ENCODE assay signal across 9 cellular contexts in the genomic region with DNA sequence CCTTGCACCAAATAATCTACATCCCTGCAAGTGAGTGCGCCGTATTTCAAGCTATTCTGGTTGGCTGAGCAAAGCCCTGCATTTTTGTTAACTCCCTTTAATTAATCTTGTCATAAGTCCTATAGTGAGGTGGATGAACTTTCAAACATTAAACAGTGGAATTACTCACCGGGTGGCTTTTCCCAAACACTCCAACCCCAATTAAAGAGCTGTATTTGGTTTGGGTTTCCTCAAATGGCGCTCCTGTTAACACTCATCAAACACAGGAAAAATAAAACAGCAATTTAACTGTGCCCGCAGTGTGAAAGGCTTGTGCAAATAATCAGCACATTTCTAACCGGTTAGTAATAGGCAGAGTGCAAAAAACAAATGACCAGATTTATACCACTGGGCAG.
A peak's percentile ranks its signal among the peaks of the same experiment; 100 is the strongest.
DNase-seq lines count a peak whose midpoint lies in the region; ATAC-seq and TF ChIP-seq lines count a peak whose summit lies in the region.
"Had no signal": no experiment of that assay in that cellular context is flagged by ENCODE, and none has a peak within 500 bp of the region (broad histone marks: within the 10 kb centered on the region; RNA-seq: fewer than 3 reads in every experiment).

No MANE protein-coding gene starts in this region.

- no peaks in the 10 kb centered on the region for H3F3A ChIP-seq in OCI-LY1 (ENCODE audit: insufficient read depth, low read length)

- peak overlapping the region; percentile 85 for H2AFZ ChIP-seq in OCI-LY1 (ENCODE audit: low read length)

- 53% methylated on average over 6 of the region's 6 CpGs for WGBS in esophagus muscularis mucosa

- intact Hi-C loops in esophagus muscularis mucosa (cut with DNase I) (no loop called here), upper lobe of right lung (cut with DNase I) (no loop called here)

- ATAC-seq in HG02840 (IDR thresholded peaks at IDR 0.05; ENCODE audit: low FRiP score, unreplicated experiment) (no peak), upper lobe of right lung (no peak)

- TF ChIP-seq CTCF in OCI-LY1 (IDR thresholded peaks at IDR 0.05; ENCODE audit: low read length) (no peak), esophagus muscularis mucosa (IDR thresholded peaks at IDR 0.05) (no peak), upper lobe of right lung (IDR thresholded peaks at IDR 0.05) (no peak)

- H3K27me3 ChIP-seq in OCI-LY1 (ENCODE audit: insufficient read depth, low read length): no peaks in the 10 kb centered on the region
- H3K27me3 ChIP-seq in esophagus muscularis mucosa: no peaks in the 10 kb centered on the region
- no peaks in the 10 kb centered on the region for H3K27me3 ChIP-seq in rectal smooth muscle tissue (ENCODE audit: control insufficient read depth, insufficient read depth, low read length)
- H3K27me3 ChIP-seq in upper lobe of right lung: no peaks in the 10 kb centered on the region

- H3K9me2 ChIP-seq in OCI-LY1 (ENCODE audit: low read depth, low read length): no peaks in the 10 kb centered on the region

- no peak for TF ChIP-seq EP300 in esophagus muscularis mucosa (IDR thresholded peaks at IDR 0.05)

- H3K27ac ChIP-seq in OCI-LY1 (ENCODE audit: low read depth, low read length, poor library complexity, severe bottlenecking): peak overlapping the region; percentile 94
- H3K27ac ChIP-seq in esophagus muscularis mucosa (replicated peaks in 1 of 4): peak overlapping the region; percentile 69 to 76 (median 74)
- peak overlapping the region; percentile 69 for H3K27ac ChIP-seq in rectal smooth muscle tissue (ENCODE audit: low read depth, low read length)
- H3K27ac ChIP-seq in upper lobe of right lung: no peak overlapping the region

- peak overlapping the region; percentile 39 for H3K4me3 ChIP-seq in OCI-LY1 (ENCODE audit: low read depth, low read length, poor library complexity, severe bottlenecking)
- no peak overlapping the region for H3K4me3 ChIP-seq in esophagus muscularis mucosa
- no peak overlapping the region for H3K4me3 ChIP-seq in rectal smooth muscle tissue (ENCODE audit: low read length)
- no peak overlapping the region for H3K4me3 ChIP-seq in upper lobe of right lung

- H3K9ac ChIP-seq in OCI-LY1 (ENCODE audit: low read length) (peak overlapping the region; percentile 70), rectal smooth muscle tissue (ENCODE audit: low read length) (no peak overlapping the region)

- peak overlapping the region; percentile 86 for H3K4me2 ChIP-seq in OCI-LY1 (ENCODE audit: low read length)

- no peaks in the 10 kb centered on the region for H4K20me1 ChIP-seq in OCI-LY1 (ENCODE audit: insufficient read depth, low read length)

- H3K79me2 ChIP-seq in OCI-LY1 (ENCODE audit: insufficient read depth, low read length): no peaks in the 10 kb centered on the region

- no peak for TF ChIP-seq POLR2A in esophagus muscularis mucosa (IDR thresholded peaks at IDR 0.05; ENCODE audit: low read depth)

- DNase-seq in HCEC 1CT (peak; percentile 33), esophagus muscularis mucosa (ENCODE audit: extremely low spot score) (no peak), DMS 273 (lab: John Stamatoyannopoulos, UW; ENCODE audit: unreplicated experiment) (no peak), upper lobe of right lung (no peak), iPS-NIHi11 (ENCODE audit: low spot score) (no peak)
- DNase-seq: activated CD4-positive, alpha-beta T cell treated with anti-CD3 and anti-CD28 coated beads for 4 hours had no signal

- H3K36me3 ChIP-seq in OCI-LY1 (ENCODE audit: insufficient read depth, low read length) (no peaks in the 10 kb centered on the region), esophagus muscularis mucosa (no peaks in the 10 kb centered on the region), rectal smooth muscle tissue (ENCODE audit: control insufficient read depth, insufficient read depth, low read length) (no peaks in the 10 kb centered on the region), upper lobe of right lung (no peaks in the 10 kb centered on the region)

- H3K4me1 ChIP-seq in OCI-LY1 (ENCODE audit: insufficient read depth, low read length, severe bottlenecking) (peaks cover 57% of the 10 kb centered on the region), esophagus muscularis mucosa (peaks cover 21 to 65% (median 63%) of the 10 kb centered on the region in 4 donors), rectal smooth muscle tissue (ENCODE audit: control insufficient read depth, insufficient read depth, low read length) (peaks cover 42% of the 10 kb centered on the region), upper lobe of right lung (peaks cover 39% of the 10 kb centered on the region)

- H3K9me3 ChIP-seq in OCI-LY1 (ENCODE audit: low read length) (peaks cover 12% of the 10 kb centered on the region; the same call in 1 of the 2 replicates), esophagus muscularis mucosa (peaks cover 0 to 4% (median 0%) of the 10 kb centered on the region in 4 donors), upper lobe of right lung (no peaks in the 10 kb centered on the region)
